In genomic region chr5:54249210-54250028, GRCh38 we compare ENCODE assay signal across 9 cellular contexts.
DNase-seq lines count a peak whose midpoint lies in the region; ATAC-seq, FAIRE-seq and TF ChIP-seq lines count a peak whose summit lies in the region.
"Had no signal": no experiment of that assay in that cellular context is flagged by ENCODE, and none has a peak within 500 bp of the region (broad histone marks: within the 10 kb centered on the region; RNA-seq: fewer than 3 reads in every experiment).

No MANE protein-coding gene starts in this region.

- H3K18ac ChIP-seq in H9 (ENCODE audit: insufficient read length, low read depth, low read length) = no peak overlapping the region

- DNase-seq in GM10248 (ENCODE audit: extremely low spot score) = peak; percentile 15
- DNase-seq in HK-2 (ENCODE audit: unreplicated experiment) = peak; percentile 14
- DNase-seq in T1000 (lab: John Stamatoyannopoulos, UW) = peak; percentile 20
- no peak for DNase-seq in HepG2 (ENCODE audit: low spot score)
- DNase-seq in H9 = no peak
- no peak for DNase-seq in COLO829 (ENCODE audit: low spot score)

- H3K23ac ChIP-seq in H9 (ENCODE audit: insufficient read length, low read depth, low read length) = no peak overlapping the region

- no peak overlapping the region for H2BK15ac ChIP-seq in H9 (ENCODE audit: low read depth, low read length)

- 39% methylated on average over 4 of the region's 4 CpGs for WGBS in HepG2 (ENCODE audit: low lambda C conversion rate)
- WGBS in H9 (ENCODE audit: extremely low coverage, insufficient read length, low lambda C conversion rate) = no CpG with 5 or more reads among the region's 4 CpGs

- no peaks in the 10 kb centered on the region for H3K79me2 ChIP-seq in HepG2 (ENCODE audit: insufficient read depth, low read length)
- H3K79me2 ChIP-seq in H9 (ENCODE audit: insufficient read depth, low read length) = no peaks in the 10 kb centered on the region; the same call in 1 of the 2 replicates

- H2AK5ac ChIP-seq in H9 (ENCODE audit: insufficient read length, low read length) = no peak overlapping the region

- no peaks in the 10 kb centered on the region for H3K27me3 Mint-ChIP-seq in H9 (ENCODE audit: low read depth)

- no peak overlapping the region for H3K14ac ChIP-seq in H9 (ENCODE audit: insufficient read depth, low read length)

- no peak overlapping the region for H3T11ph ChIP-seq in H9 (ENCODE audit: low read length)

- no peak overlapping the region for H3K56ac ChIP-seq in H9 (ENCODE audit: insufficient read length, low read depth, low read length)

- H3K27ac Mint-ChIP-seq in H9 = no peak overlapping the region

- ATAC-seq in HepG2 (no peak), GM21367 (IDR thresholded peaks at IDR 0.05; ENCODE audit: unreplicated experiment) (no peak), HG03097 (IDR thresholded peaks at IDR 0.05; ENCODE audit: low FRiP score, unreplicated experiment) (no peak)

- no peaks in the 10 kb centered on the region for H3K79me1 ChIP-seq in H9 (ENCODE audit: insufficient read depth, low read depth, low read length, poor library complexity, severe bottlenecking)

- H2BK12ac ChIP-seq in H9 (ENCODE audit: insufficient read length, low read depth, low read length) = no peak overlapping the region

- H3K4me2 ChIP-seq in HepG2 (ENCODE audit: low read depth, low read length) (no peak overlapping the region), H9 (ENCODE audit: insufficient read depth, insufficient read length, low read length) (no peak overlapping the region)

- H3K4me1 Mint-ChIP-seq in H9 = peaks cover 0 to 9% of the 10 kb centered on the region in 2 experiments; a peak in 2 of 4 replicates

- no peak for TF ChIP-seq EP300 in HepG2 (IDR thresholded peaks at IDR 0.05; ENCODE audit: low read depth in 2 of 2, low read length in 2 of 2)
- TF ChIP-seq EP300 in HepG2 (CRISPR knock-in tag; IDR thresholded peaks at IDR 0.05; ENCODE audit: borderline replicate concordance) = no peak

- no peak overlapping the region for H2BK120ac ChIP-seq in H9 (ENCODE audit: low read depth, low read length, poor library complexity, severe bottlenecking)

- in situ Hi-C loops in HepG2 (cut with HindIII; ENCODE audit: extremely low pct_ligation_motif_present, low pct_unique_long_range_greater_than_20kb) = loop anchor here (5.0 kb wide), 1 partner anchor 168 kb away; no protein-coding TSS in a partner anchor

- CTCF ChIA-PET in GM10248 (lab: Yijun Ruan, JAX) = interaction anchor here (0.9 to 1.3 kb wide), 3 partner anchors 170 to 240 kb away, joined by 3 to 5 read pairs (median 3); no protein-coding TSS in a partner anchor
- CTCF ChIA-PET in HepG2 (lab: Yijun Ruan, JAX; ENCODE audit: low intra/inter-chr PET ratio, low total read pairs) = no interaction called here

- H3K4me3 ChIP-seq in HepG2 (replicated peaks in 1 of 3; ENCODE audit: insufficient read depth in 1 of 3, low read depth in 2 of 3, low read length in 3 of 3) = no peak overlapping the region
- H3K4me3 ChIP-seq: tibial nerve had no signal

- no peaks in the 10 kb centered on the region for H3K36me3 ChIP-seq in HepG2 (replicated peaks in 1 of 2; ENCODE audit: control insufficient read depth in 1 of 2, insufficient read depth in 2 of 2, low read length in 2 of 2)
- H3K36me3 ChIP-seq: tibial nerve had no signal

- no peak overlapping the region for H3K4me3 Mint-ChIP-seq in H9

- H4K91ac ChIP-seq in H9 (ENCODE audit: insufficient read length, low read depth, low read length) = no peak overlapping the region

- no peak for TF ChIP-seq CTCF in GM10248 (IDR thresholded peaks at IDR 0.05; ENCODE audit: control extremely low read depth, extremely low read depth, low read depth, missing control alignments)
- no peak for TF ChIP-seq CTCF in HepG2 (CRISPR knock-in tag; IDR thresholded peaks at IDR 0.05)
- TF ChIP-seq CTCF in H9 (conservative IDR thresholded peaks at IDR 0.05) = no peak

- H4K8ac ChIP-seq in H9 (replicated peaks; ENCODE audit: insufficient read length, low read depth, low read length) = no peak overlapping the region

- H3K9ac ChIP-seq in HepG2 (ENCODE audit: insufficient read depth, low read depth, low read length) = no peak overlapping the region
- no peak overlapping the region for H3K9ac ChIP-seq in H9 (ENCODE audit: extremely low read depth, insufficient read length, low read length)

- no peak for TF ChIP-seq RAD21 in HepG2 (CRISPR knock-in tag; IDR thresholded peaks at IDR 0.05)

- no peak overlapping the region for H2BK5ac ChIP-seq in H9 (ENCODE audit: insufficient read length, low read length)

- H3K4me1 ChIP-seq in HepG2 (ENCODE audit: insufficient read depth, low read length) (no peaks in the 10 kb centered on the region), H9 (ENCODE audit: insufficient read depth, low read length) (no peaks in the 10 kb centered on the region)

- no peak for FAIRE-seq in HepG2 (lab: Jason Lieb, UNC)

- no peaks in the 10 kb centered on the region for H4K20me1 ChIP-seq in HepG2 (ENCODE audit: insufficient read depth, low read length)
- H4K20me1 ChIP-seq in H9 (ENCODE audit: control insufficient read depth, insufficient read depth, insufficient read length) = no peaks in the 10 kb centered on the region

- TF ChIP-seq POLR2A in HepG2 (IDR thresholded peaks at IDR 0.05; ENCODE audit: insufficient read depth in 1 of 2, low read depth in 2 of 2, low read length in 2 of 2) = no peak

- H3K27ac ChIP-seq in HepG2 (ENCODE audit: extremely low read length, insufficient read depth, low read length) (no peak overlapping the region), H9 (ENCODE audit: insufficient read length, low read depth, low read length) (no peak overlapping the region)
- H3K27ac ChIP-seq: tibial nerve had no signal

- H2BK20ac ChIP-seq in H9 (ENCODE audit: low read depth, low read length, poor library complexity, severe bottlenecking) = no peak overlapping the region

- intact Hi-C loops in HepG2 (cut with micrococcal nuclease; ENCODE audit: unreplicated experiment) = loop anchor here (5.0 kb wide), 1 partner anchor 63 kb away; the partner anchor contains the start of gene ARL15

- no peak overlapping the region for H3K4ac ChIP-seq in H9 (ENCODE audit: low read depth, low read length)

- no peak overlapping the region for H4K5ac ChIP-seq in H9 (ENCODE audit: insufficient read length, low read depth, low read length)

- BruUV-seq in HepG2 (replicated peaks; lab: Mats Ljungman, UMichigan) = no TSS peak

- H3K27me3 ChIP-seq in HepG2 (ENCODE audit: control insufficient read depth in 1 of 2, insufficient read depth in 2 of 2, low read length in 2 of 2) (no peaks in the 10 kb centered on the region), H9 (ENCODE audit: insufficient read depth, low read length) (no peaks in the 10 kb centered on the region)
- H3K27me3 ChIP-seq: tibial nerve had no signal

- H2AFZ ChIP-seq in HepG2 (ENCODE audit: low read length) (no peak overlapping the region), H9 (ENCODE audit: low read length) (no peak overlapping the region)

- no peaks in the 10 kb centered on the region for H3K9me3 Mint-ChIP-seq in H9

- H3K23me2 ChIP-seq in H9 (ENCODE audit: insufficient read length, low read depth, low read length, poor library complexity, severe bottlenecking) = no peaks in the 10 kb centered on the region

- no peaks in the 10 kb centered on the region for H3K36me3 Mint-ChIP-seq in H9 (ENCODE audit: insufficient read depth in 1 of 3, low read depth in 3 of 3)

- H3K9me3 ChIP-seq in HepG2 (ENCODE audit: low read length) = no peaks in the 10 kb centered on the region
- no peaks in the 10 kb centered on the region for H3K9me3 ChIP-seq in H9 (ENCODE audit: control insufficient read depth, low read depth, low read length)
- H3K9me3 ChIP-seq: tibial nerve had no signal

- POLR2A ChIA-PET in GM10248 (lab: Yijun Ruan, JAX) = no interaction called here
- POLR2A ChIA-PET in HepG2 (lab: Yijun Ruan, JAX) = no interaction called here

TF ChIP-seq in HepG2, 621 proteins besides CTCF, POLR2A, EP300 and RAD21:
- peak; percentile 79 for TF ChIP-seq LCORL (IDR thresholded peaks at IDR 0.05)
- TF ChIP-seq LCORL (CRISPR knock-in tag; IDR thresholded peaks at IDR 0.05) = no peak
- no peak for TF ChIP-seq THAP8 (CRISPR knock-in tag; IDR thresholded peaks at IDR 0.05; ENCODE audit: borderline replicate concordance)

Comparison
In these comparisons a context has a peak if more than half of its experiments do, and no peak if none do; other contexts are left out.
1. DNase-seq: peak in GM10248 (single experiment), HK-2 (single experiment) and T1000 (single experiment); none in HepG2 (single experiment), H9 (single experiment) and COLO829 (single experiment).